In genomic region chr15:28515208-28515607, GRCh38 we compare ENCODE assay signal across 4 cellular contexts. TPM values are rescaled to one million over a fixed set of nuclear protein-coding genes. Genes with fewer than 3 reads are reported as not detected.
"Had no signal": no experiment of that assay in that cellular context is flagged by ENCODE, and none has a peak within 500 bp of the region (broad histone marks: within the 10 kb centered on the region; RNA-seq: fewer than 3 reads in every experiment).

No MANE protein-coding gene starts in this region.

RNA-seq across cellular contexts. Expression of gene GOLGA8G, which starts 17.6 kb away (rescaled TPM):
- total RNA-seq: NCI-H460 had no signal

RNA-seq across cellular contexts. Expression of gene GOLGA6L25, which starts 38.2 kb away (rescaled TPM):
- total RNA-seq: LHCN-M2, M059J, MCF 10A, NCI-H460 had no signal
